ENCODE assay signal across 11 cellular contexts in genomic region chr19:40646564-40647254, GRCh38. TPM values are rescaled to one million over a fixed set of nuclear protein-coding genes. Genes with fewer than 3 reads are reported as not detected.
DNase-seq lines count a peak whose midpoint lies in the region; ATAC-seq, FAIRE-seq and TF ChIP-seq lines count a peak whose summit lies in the region.
"Had no signal": no experiment of that assay in that cellular context is flagged by ENCODE, and none has a peak within 500 bp of the region (broad histone marks: within the 10 kb centered on the region; RNA-seq: fewer than 3 reads in every experiment).

No MANE protein-coding gene starts in this region.

- no peaks in the 10 kb centered on the region for H3K36me3 ChIP-seq in PC-9 (ENCODE audit: low read depth)
- no peaks in the 10 kb centered on the region for H3K36me3 ChIP-seq in osteoblast (ENCODE audit: insufficient read depth, low read length)
- H3K36me3 ChIP-seq: BLaER1 treated with 17β-estradiol and CSF1 and Interleukin-3, amounts not matched to agents 10 nM and 100 nM had no signal

- no peaks in the 10 kb centered on the region for H3K9me2 ChIP-seq in PC-9 (ENCODE audit: insufficient read depth)

- TF ChIP-seq RAD21 in A549 (conservative IDR thresholded peaks at IDR 0.05 in 1 of 2, IDR thresholded peaks at IDR 0.05 in 1 of 2), result no peak

- H3K4me2 ChIP-seq in A549 (peak overlapping the region; percentile 77), PC-9 (peak overlapping the region; percentile 83), osteoblast (ENCODE audit: insufficient read depth, low read length) (peak overlapping the region; percentile 72)
- H3K4me2 ChIP-seq: BLaER1 treated with 17β-estradiol and CSF1 and Interleukin-3, amounts not matched to agents 10 nM and 100 nM; KMS-11 had no signal

- peaks cover 17% of the 10 kb centered on the region for H3F3A ChIP-seq in PC-9 (ENCODE audit: insufficient read depth, low read depth)

- H4K20me1 ChIP-seq in PC-9 (ENCODE audit: insufficient read depth) (no peaks in the 10 kb centered on the region), osteoblast (ENCODE audit: insufficient read depth, low read length) (no peaks in the 10 kb centered on the region)
- H4K20me1 ChIP-seq: BLaER1 treated with 17β-estradiol and CSF1 and Interleukin-3, amounts not matched to agents 10 nM and 100 nM had no signal

- no peak for TF ChIP-seq EP300 in A549 (IDR thresholded peaks at IDR 0.05)

- 28% methylated on average over 9 of the region's 9 CpGs for WGBS in A549 (ENCODE audit: missing lambda C conversion rate)

- TF ChIP-seq POLR2A in A549 (IDR thresholded peaks at IDR 0.05; ENCODE audit: low read length), result no peak

- peak; percentile 77 to 85 for ATAC-seq in A549
- ATAC-seq in GM21723 (IDR thresholded peaks at IDR 0.05; ENCODE audit: unreplicated experiment), result no peak

- POLR2A ChIA-PET in A549 (lab: Yijun Ruan, JAX) (interaction anchor here (0.6 to 1.8 kb wide), 15 partner anchors 9 to 595 kb away, joined by 3 to 13 read pairs (median 5); partner anchors contain the start of genes ACTMAP, EGLN2, RAB4B and SNRPA), PC-9 (lab: Charles Lee; ENCODE audit: unreplicated experiment) (interaction anchor here (0.6 kb wide), 3 partner anchors 16 to 295 kb away, joined by 4 read pairs; no protein-coding TSS in a partner anchor)

- H3K27ac ChIP-seq in A549, result peak overlapping the region; percentile 72 to 77
- H3K27ac ChIP-seq in PC-9, result peak overlapping the region; percentile 87
- peak overlapping the region; percentile 80 for H3K27ac ChIP-seq in osteoblast (ENCODE audit: low read depth, low read length)
- H3K27ac ChIP-seq: BLaER1 treated with 17β-estradiol and CSF1 and Interleukin-3, amounts not matched to agents 10 nM and 100 nM; KMS-11 had no signal

- H3K9me3 ChIP-seq in A549 (no peaks in the 10 kb centered on the region), PC-9 (ENCODE audit: insufficient read depth, low read depth) (no peaks in the 10 kb centered on the region), osteoblast (ENCODE audit: low read depth, low read length) (no peaks in the 10 kb centered on the region)

- intact Hi-C loops in PC-9 (cut with micrococcal nuclease; ENCODE audit: unreplicated experiment) (loop anchor here (5.0 kb wide), 1 partner anchor 504 kb away; no protein-coding TSS in a partner anchor), head of caudate nucleus (cut with DNase I) (no loop called here)

- BruUV-seq in PC-9 (replicated peaks; lab: Mats Ljungman, UMichigan), result TSS peak; percentile 98

- TF ChIP-seq CTCF in A549 (IDR thresholded peaks at IDR 0.05) (no peak), PC-9 (conservative IDR thresholded peaks at IDR 0.05) (no peak), epithelial cell of esophagus (IDR thresholded peaks at IDR 0.05; ENCODE audit: insufficient read depth, low read depth, low read length, missing control alignments) (no peak), osteoblast (IDR thresholded peaks at IDR 0.05; ENCODE audit: extremely low read depth, low read depth, low read length) (no peak)

- H2AFZ ChIP-seq in PC-9 (peak overlapping the region; percentile 67), osteoblast (ENCODE audit: low read length) (peak overlapping the region; percentile 49)

- CTCF ChIA-PET in A549 (lab: Yijun Ruan, JAX) (interaction anchor here (0.7 to 5.8 kb wide), 22 partner anchors 8 to 721 kb away, joined by 3 to 195 read pairs (median 5); partner anchors contain the start of gene BLVRB), PC-9 (lab: Charles Lee) (interaction anchor here (0.7 to 2.4 kb wide), 2 partner anchors 12 to 123 kb away, joined by 3 to 18 read pairs; no protein-coding TSS in a partner anchor)

- H3K4me1 ChIP-seq in A549 (peaks cover 20% of the 10 kb centered on the region), PC-9 (replicated peaks; ENCODE audit: insufficient read depth) (peaks cover 18% of the 10 kb centered on the region), osteoblast (ENCODE audit: insufficient read depth, low read length) (peaks cover 31% of the 10 kb centered on the region)

- no peaks in the 10 kb centered on the region for H3K27me3 ChIP-seq in PC-9 (ENCODE audit: insufficient read depth, low read depth)
- H3K27me3 ChIP-seq in osteoblast (ENCODE audit: insufficient read depth, low read length), result no peaks in the 10 kb centered on the region
- H3K27me3 ChIP-seq: BLaER1 treated with 17β-estradiol and CSF1 and Interleukin-3, amounts not matched to agents 10 nM and 100 nM had no signal

- FAIRE-seq in A549 (lab: Jason Lieb, UNC), result peak; percentile 88

- DNase-seq in A549 (ENCODE audit: low read depth in 1 of 2, low spot score in 1 of 2) (peak in 1 of 2 experiments; percentile 92), PC-9 (peak in 1 of 2 experiments; percentile 58), epithelial cell of esophagus (ENCODE audit: low read depth) (peak; percentile 52), osteoblast (ENCODE audit: insufficient read length, low spot score, missing footprints) (peak; percentile 1), head of caudate nucleus (no peak), DMS79 (lab: John Stamatoyannopoulos, UW) (no peak)
- DNase-seq in activated CD8-positive, alpha-beta memory T cell treated with anti-CD3 and anti-CD28 coated beads, Interleukin-2, amount 50 U/mL, for 48 hours, result no peak
- DNase-seq: caudate nucleus had no signal

- H3K79me2 ChIP-seq in PC-9 (ENCODE audit: low read depth), result no peaks in the 10 kb centered on the region
- H3K79me2 ChIP-seq in osteoblast (ENCODE audit: insufficient read depth, low read length), result no peaks in the 10 kb centered on the region

- H3K4me3 ChIP-seq in A549 (peak overlapping the region; percentile 36), PC-9 (peak overlapping the region; percentile 43; the same call in 1 of the 2 replicates), epithelial cell of esophagus (ENCODE audit: low read length) (no peak overlapping the region), osteoblast (ENCODE audit: insufficient read depth, low read length) (peak overlapping the region; percentile 42)
- H3K4me3 ChIP-seq: BLaER1 treated with 17β-estradiol and CSF1 and Interleukin-3, amounts not matched to agents 10 nM and 100 nM had no signal

TF ChIP-seq in A549, 52 proteins besides CTCF, POLR2A, EP300 and RAD21 (continues in another document):
- no peak for TF ChIP-seq GATA3 (IDR thresholded peaks at IDR 0.05; ENCODE audit: borderline replicate concordance)
- TF ChIP-seq TP53 (CRISPR knock-in tag; IDR thresholded peaks at IDR 0.05), result 0 out of 2 replicates have a peak, but pooled peaks have one; percentile 8
- no peak for TF ChIP-seq NPAS2 (CRISPR knock-in tag; IDR thresholded peaks at IDR 0.05; ENCODE audit: borderline replicate concordance)
- TF ChIP-seq, protein P1, sequence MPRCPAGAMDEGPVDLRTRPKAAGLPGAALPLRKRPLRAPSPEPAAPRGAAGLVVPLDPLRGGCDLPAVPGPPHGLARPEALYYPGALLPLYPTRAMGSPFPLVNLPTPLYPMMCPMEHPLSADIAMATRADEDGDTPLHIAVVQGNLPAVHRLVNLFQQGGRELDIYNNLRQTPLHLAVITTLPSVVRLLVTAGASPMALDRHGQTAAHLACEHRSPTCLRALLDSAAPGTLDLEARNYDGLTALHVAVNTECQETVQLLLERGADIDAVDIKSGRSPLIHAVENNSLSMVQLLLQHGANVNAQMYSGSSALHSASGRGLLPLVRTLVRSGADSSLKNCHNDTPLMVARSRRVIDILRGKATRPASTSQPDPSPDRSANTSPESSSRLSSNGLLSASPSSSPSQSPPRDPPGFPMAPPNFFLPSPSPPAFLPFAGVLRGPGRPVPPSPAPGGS (IDR thresholded peaks at IDR 0.05), result 0 out of 3 replicates have a peak, but pooled peaks have one; percentile 16
- 0 out of 2 replicates have a peak, but pooled peaks have one; percentile 64 for TF ChIP-seq MYC (IDR thresholded peaks at IDR 0.05; ENCODE audit: borderline replicate concordance, low read length)
- no peak for TF ChIP-seq MAZ (IDR thresholded peaks at IDR 0.05; ENCODE audit: borderline replicate concordance, low read depth, low read length)
- TF ChIP-seq NFE2L2 (conservative IDR thresholded peaks at IDR 0.05; ENCODE audit: low read length), result 0 out of 2 replicates have a peak, but pooled peaks have one; percentile 14
- no peak for TF ChIP-seq HES2 (IDR thresholded peaks at IDR 0.05)
- TF ChIP-seq ZSCAN20 (CRISPR knock-in tag; IDR thresholded peaks at IDR 0.05), result no peak
- TF ChIP-seq TFCP2L1 (CRISPR knock-in tag; IDR thresholded peaks at IDR 0.05), result peak; percentile 26; the same call in 1 of the 2 replicates
- TF ChIP-seq JUN (IDR thresholded peaks at IDR 0.05), result peak in 1 of 2 experiments; percentile 15; a peak in 1 of 5 replicates
- peak; percentile 2 for TF ChIP-seq MAFK (IDR thresholded peaks at IDR 0.05; ENCODE audit: partially characterized antibody)
- peak; percentile 63; the same call in 1 of the 2 replicates for TF ChIP-seq ZNF302 (CRISPR knock-in tag; IDR thresholded peaks at IDR 0.05)
- no peak for TF ChIP-seq HOXA7 (CRISPR knock-in tag; IDR thresholded peaks at IDR 0.05)
- no peak for TF ChIP-seq RCOR1 (IDR thresholded peaks at IDR 0.05; ENCODE audit: low read depth, low read length)
- no peak for TF ChIP-seq RFX5 (IDR thresholded peaks at IDR 0.05)
- TF ChIP-seq FOSL2 (IDR thresholded peaks at IDR 0.05), result no peak
- 0 out of 2 replicates have a peak, but pooled peaks have one; percentile 4 for TF ChIP-seq FOSL2 (CRISPR knock-in tag; IDR thresholded peaks at IDR 0.05)
- no peak for TF ChIP-seq KDM1A (IDR thresholded peaks at IDR 0.05; ENCODE audit: low read depth)

RNA-seq across cellular contexts. Expression of gene NUMBL, which starts 43.7 kb away (rescaled TPM):
- polyA plus RNA-seq in A549 (2011; rRNA removed) (19.4 and 21.1 TPM in 2 replicates), A549 (2017; fragmentation: RNase III; extraction: RNeasy Plus Mini Kit Qiagen cat#74134 plus additional on column Dnase treatment) (26.6 to 29.7 TPM (median 28.7 TPM) in 3 replicates)
- 41.5 and 47.8 TPM in 2 replicates for polyA plus RNA-seq in A549 (2012; cell fraction: cytosol; rRNA removed)
- 114 and 125 TPM in 2 replicates for polyA plus RNA-seq in A549 (2012; cell fraction: nucleus; rRNA removed)
- polyA minus RNA-seq in A549 (2011; rRNA and poly(A)+ RNA removed), result 13.8 and 13.9 TPM in 2 replicates
- total RNA-seq in PC-9 (2021) (57.7 and 86.6 TPM in 2 replicates), osteoblast (26.8 and 27.7 TPM in 2 replicates)

RNA-seq across cellular contexts. Expression of gene LTBP4, which starts 45.5 kb away (rescaled TPM):
- 23.1 and 32.0 TPM in 2 replicates for polyA plus RNA-seq in A549 (2011; rRNA removed)
- polyA plus RNA-seq in A549 (2012; cell fraction: cytosol; rRNA removed), result 65.2 and 69.3 TPM in 2 replicates
- 475 and 611 TPM in 2 replicates for polyA plus RNA-seq in A549 (2012; cell fraction: nucleus; rRNA removed)
- polyA plus RNA-seq in A549 (2017; fragmentation: RNase III; extraction: RNeasy Plus Mini Kit Qiagen cat#74134 plus additional on column Dnase treatment), result 37.7 to 51.1 TPM (median 43.2 TPM) in 3 replicates
- 16.3 and 26.9 TPM in 2 replicates for polyA minus RNA-seq in A549 (2011; rRNA and poly(A)+ RNA removed)
- total RNA-seq in PC-9 (2021), result 163 and 203 TPM in 2 replicates
- 13.6 and 16.6 TPM in 2 replicates for total RNA-seq in osteoblast

Comparison
In these comparisons a context has a peak if more than half of its experiments do, and no peak if none do; other contexts are left out.
1. DNase-seq: peak in epithelial cell of esophagus (single experiment) and osteoblast (single experiment); none in head of caudate nucleus (0 of 42), DMS79 (single experiment) and activated CD8-positive, alpha-beta memory T cell treated with anti-CD3 and anti-CD28 coated beads, Interleukin-2, amount 50 U/mL, for 48 hours (single experiment).
2. Peak in every context shown above with its lines, with median percentiles within 50 percentile points of each other: H3K27ac ChIP-seq and H3K4me2 ChIP-seq.